1 cellular context compared by ENCODE assay signal in genomic region chr19:873084-874019, GRCh38.
TF ChIP-seq lines count a peak whose summit lies in the region.

No MANE protein-coding gene starts in this region.

TF ChIP-seq in HepG2, 621 proteins besides CTCF, POLR2A, EP300 and RAD21:
- TF ChIP-seq, protein P1, sequence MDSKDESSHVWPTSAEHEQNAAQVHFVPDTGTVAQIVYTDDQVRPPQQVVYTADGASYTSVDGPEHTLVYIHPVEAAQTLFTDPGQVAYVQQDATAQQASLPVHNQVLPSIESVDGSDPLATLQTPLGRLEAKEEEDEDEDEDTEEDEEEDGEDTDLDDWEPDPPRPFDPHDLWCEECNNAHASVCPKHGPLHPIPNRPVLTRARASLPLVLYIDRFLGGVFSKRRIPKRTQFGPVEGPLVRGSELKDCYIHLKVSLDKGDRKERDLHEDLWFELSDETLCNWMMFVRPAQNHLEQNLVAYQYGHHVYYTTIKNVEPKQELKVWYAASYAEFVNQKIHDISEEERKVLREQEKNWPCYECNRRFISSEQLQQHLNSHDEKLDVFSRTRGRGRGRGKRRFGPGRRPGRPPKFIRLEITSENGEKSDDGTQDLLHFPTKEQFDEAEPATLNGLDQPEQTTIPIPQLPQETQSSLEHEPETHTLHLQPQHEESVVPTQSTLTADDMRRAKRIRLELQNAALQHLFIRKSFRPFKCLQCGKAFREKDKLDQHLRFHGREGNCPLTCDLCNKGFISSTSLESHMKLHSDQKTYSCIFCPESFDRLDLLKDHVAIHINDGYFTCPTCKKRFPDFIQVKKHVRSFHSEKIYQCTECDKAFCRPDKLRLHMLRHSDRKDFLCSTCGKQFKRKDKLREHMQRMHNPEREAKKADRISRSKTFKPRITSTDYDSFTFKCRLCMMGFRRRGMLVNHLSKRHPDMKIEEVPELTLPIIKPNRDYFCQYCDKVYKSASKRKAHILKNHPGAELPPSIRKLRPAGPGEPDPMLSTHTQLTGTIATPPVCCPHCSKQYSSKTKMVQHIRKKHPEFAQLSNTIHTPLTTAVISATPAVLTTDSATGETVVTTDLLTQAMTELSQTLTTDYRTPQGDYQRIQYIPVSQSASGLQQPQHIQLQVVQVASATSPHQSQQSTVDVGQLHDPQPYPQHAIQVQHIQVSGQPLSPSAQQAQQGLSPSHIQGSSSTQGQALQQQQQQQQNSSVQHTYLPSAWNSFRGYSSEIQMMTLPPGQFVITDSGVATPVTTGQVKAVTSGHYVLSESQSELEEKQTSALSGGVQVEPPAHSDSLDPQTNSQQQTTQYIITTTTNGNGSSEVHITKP (CRISPR knock-in tag; IDR thresholded peaks at IDR 0.05; ENCODE audit: low read depth) = no peak
- no peak for TF ChIP-seq SRF (IDR thresholded peaks at IDR 0.05; ENCODE audit: low read depth, low read length)
- TF ChIP-seq AGO2 (optimal IDR thresholded peaks at IDR 0.05; ENCODE audit: low read depth, low read length) = peak; percentile 72
- TF ChIP-seq RBFOX2 (IDR thresholded peaks at IDR 0.05; ENCODE audit: low read depth, low read length) = 0 out of 2 replicates have a peak, but pooled peaks have one; percentile 15
- TF ChIP-seq ZNF232 (CRISPR knock-in tag; IDR thresholded peaks at IDR 0.05; ENCODE audit: borderline replicate concordance) = no peak
- TF ChIP-seq SYNCRIP (IDR thresholded peaks at IDR 0.05; ENCODE audit: insufficient read depth, low read depth, low read length) = no peak
- TF ChIP-seq IRF2 (CRISPR knock-in tag; IDR thresholded peaks at IDR 0.05) = no peak
- TF ChIP-seq KDM6A (CRISPR knock-in tag; IDR thresholded peaks at IDR 0.05; ENCODE audit: low read depth) = no peak
- TF ChIP-seq HNRNPL (IDR thresholded peaks at IDR 0.05; ENCODE audit: low read depth, low read length) = 0 out of 2 replicates have a peak, but pooled peaks have one; percentile 36
- TF ChIP-seq MZF1 (CRISPR knock-in tag; IDR thresholded peaks at IDR 0.05; ENCODE audit: borderline replicate concordance) = no peak
